ENCODE assay signal across 29 cellular contexts in genomic region chr19:13756210-13756609, GRCh38.
"Had no signal": no experiment of that assay in that cellular context is flagged by ENCODE, and none has a peak within 500 bp of the region (broad histone marks: within the 10 kb centered on the region; RNA-seq: fewer than 3 reads in every experiment).

No MANE protein-coding gene starts in this region.

- H3K4me3 Mint-ChIP-seq: activated CD4-positive, alpha-beta memory T cell treated with anti-CD3 and anti-CD28 coated beads for 36 hours; activated CD4-positive, alpha-beta T cell treated with anti-CD3 and anti-CD28 coated beads for 36 hours; activated CD4-positive, alpha-beta T cell treated with anti-CD3 and anti-CD28 coated beads, Interleukin-2, amount 10 ng/mL, durations not matched to agents 24 days and 14 days; activated CD8-positive, alpha-beta memory T cell treated with anti-CD3 and anti-CD28 coated beads, Interleukin-2, amount 10 ng/mL, durations not matched to agents 7 days and 5 days; activated CD8-positive, alpha-beta T cell treated with anti-CD3 and anti-CD28 coated beads, Interleukin-2, amount 10 ng/mL, durations not matched to agents 7 days and 5 days; activated naive CD4-positive, alpha-beta T cell treated with anti-CD3 and anti-CD28 coated beads, Interleukin-2, amount 50 U/mL, for 24 hours; activated naive CD8-positive, alpha-beta T cell treated with anti-CD3 and anti-CD28 coated beads, Interleukin-2, amount 10 ng/mL, durations not matched to agents 7 days and 5 days; activated T-helper 1 cell treated with anti-CD3 and anti-CD28 coated beads, Interleukin-12 subunit alpha, Interleukin-12 subunit beta, Interleukin-2, Interleukin-4 antibody, amounts not matched to agents 30 ng/mL and 10 ng/mL and 1 ng/mL, durations not matched to agents 14 hours and 24 hours and 36 hours; central memory CD8-positive, alpha-beta T cell; effector memory CD8-positive, alpha-beta T cell had no signal

- H3K9me3 Mint-ChIP-seq: activated CD4-positive, alpha-beta memory T cell treated with anti-CD3 and anti-CD28 coated beads for 36 hours; activated CD4-positive, alpha-beta T cell treated with anti-CD3 and anti-CD28 coated beads, Interleukin-2, amount 10 ng/mL, durations not matched to agents 24 days and 14 days; activated naive CD4-positive, alpha-beta T cell treated with anti-CD3 and anti-CD28 coated beads, Interleukin-2, amount 50 U/mL, for 24 hours; activated naive CD8-positive, alpha-beta T cell treated with anti-CD3 and anti-CD28 coated beads, Interleukin-2, amount 10 ng/mL, durations not matched to agents 7 days and 5 days; activated T-helper 1 cell treated with anti-CD3 and anti-CD28 coated beads, Interleukin-12 subunit alpha, Interleukin-12 subunit beta, Interleukin-2, Interleukin-4 antibody, amounts not matched to agents 30 ng/mL and 10 ng/mL and 1 ng/mL, durations not matched to agents 14 hours and 24 hours and 36 hours; activated T-helper 2 cell treated with anti-CD3 and anti-CD28 coated beads, Interferon-gamma antibody, Interleukin-2, Interleukin-4, amounts not matched to agents 10 μg/mL and 5 μg/mL and 100 μg/mL, durations not matched to agents 14 hours and 24 hours and 36 hours; central memory CD8-positive, alpha-beta T cell; effector memory CD8-positive, alpha-beta T cell had no signal

- H3K27me3 Mint-ChIP-seq: activated CD4-positive, alpha-beta memory T cell treated with anti-CD3 and anti-CD28 coated beads for 36 hours; activated CD4-positive, alpha-beta T cell treated with anti-CD3 and anti-CD28 coated beads for 36 hours; activated CD4-positive, alpha-beta T cell treated with anti-CD3 and anti-CD28 coated beads, Interleukin-2, amount 10 ng/mL, durations not matched to agents 24 days and 14 days; activated CD8-positive, alpha-beta memory T cell treated with anti-CD3 and anti-CD28 coated beads, Interleukin-2, amount 10 ng/mL, durations not matched to agents 7 days and 5 days; activated naive CD4-positive, alpha-beta T cell treated with anti-CD3 and anti-CD28 coated beads, Interleukin-2, amount 50 U/mL, for 24 hours; activated naive CD8-positive, alpha-beta T cell treated with anti-CD3 and anti-CD28 coated beads, Interleukin-2, amount 10 ng/mL, durations not matched to agents 7 days and 5 days; central memory CD8-positive, alpha-beta T cell; effector memory CD8-positive, alpha-beta T cell had no signal

- H3K27ac ChIP-seq: ascending aorta, brain microvascular endothelial cell, epithelial cell of prostate, esophagus squamous epithelium, gastroesophageal sphincter, heart right ventricle, hepatocyte had no signal

- ATAC-seq: activated CD4-positive, alpha-beta T cell treated with anti-CD3 and anti-CD28 coated beads for 36 hours; activated CD8-positive, alpha-beta memory T cell treated with anti-CD3 and anti-CD28 coated beads, Interleukin-2, amount 10 ng/mL, durations not matched to agents 7 days and 5 days; activated CD8-positive, alpha-beta T cell treated with anti-CD3 and anti-CD28 coated beads, Interleukin-2, amount 10 ng/mL, durations not matched to agents 7 days and 5 days; effector memory CD8-positive, alpha-beta T cell; gastroesophageal sphincter; heart right ventricle had no signal

- DNase-seq: activated CD4-positive, alpha-beta memory T cell treated with anti-CD3 and anti-CD28 coated beads for 36 hours; activated CD4-positive, alpha-beta T cell treated with anti-CD3 and anti-CD28 coated beads for 36 hours; activated CD4-positive, alpha-beta T cell treated with anti-CD3 and anti-CD28 coated beads, Interleukin-2, amount 10 ng/mL, durations not matched to agents 24 days and 14 days; activated CD4-positive, CD25-positive, alpha-beta regulatory T cell; activated CD4-positive, CD25-positive, alpha-beta regulatory T cell treated with anti-CD3 and anti-CD28 coated beads, Interleukin-2, amount 50 U/mL, for 72 hours; activated CD8-positive, alpha-beta memory T cell treated with anti-CD3 and anti-CD28 coated beads, Interleukin-2, amount 10 ng/mL, durations not matched to agents 7 days and 5 days; activated CD8-positive, alpha-beta memory T cell treated with anti-CD3 and anti-CD28 coated beads, Interleukin-2, amount 50 U/mL, for 4 hours; activated CD8-positive, alpha-beta T cell treated with anti-CD3 and anti-CD28 coated beads, Interleukin-2, amount 10 ng/mL, durations not matched to agents 7 days and 5 days; activated effector memory CD4-positive, alpha-beta T cell treated with anti-CD3 and anti-CD28 coated beads, Interleukin-2, amount 50 U/mL, for 16 hours; activated naive CD8-positive, alpha-beta T cell treated with anti-CD3 and anti-CD28 coated beads, Interleukin-2, amount 10 ng/mL, durations not matched to agents 7 days and 5 days; activated T-cell treated with anti-CD3 and anti-CD28 coated beads, Interleukin-2, amount 50 U/mL, for 1 hour; activated T-cell treated with anti-CD3 and anti-CD28 coated beads, Interleukin-2, amount 50 U/mL, for 48 hours; brain microvascular endothelial cell; cortex of kidney; dermis blood vessel endothelial cell; effector CD4-positive, alpha-beta T cell; effector memory CD8-positive, alpha-beta T cell; esophagus squamous epithelium; foreskin melanocyte; heart right ventricle; T-helper 2 cell had no signal

- H3K27ac Mint-ChIP-seq: activated CD4-positive, alpha-beta memory T cell treated with anti-CD3 and anti-CD28 coated beads for 36 hours; activated CD4-positive, alpha-beta T cell treated with anti-CD3 and anti-CD28 coated beads for 36 hours; activated CD4-positive, alpha-beta T cell treated with anti-CD3 and anti-CD28 coated beads, Interleukin-2, amount 10 ng/mL, durations not matched to agents 24 days and 14 days; activated CD8-positive, alpha-beta memory T cell treated with anti-CD3 and anti-CD28 coated beads, Interleukin-2, amount 10 ng/mL, durations not matched to agents 7 days and 5 days; activated CD8-positive, alpha-beta T cell treated with anti-CD3 and anti-CD28 coated beads, Interleukin-2, amount 10 ng/mL, durations not matched to agents 7 days and 5 days; activated naive CD4-positive, alpha-beta T cell treated with anti-CD3 and anti-CD28 coated beads, Interleukin-2, amount 50 U/mL, for 24 hours; activated naive CD8-positive, alpha-beta T cell treated with anti-CD3 and anti-CD28 coated beads, Interleukin-2, amount 10 ng/mL, durations not matched to agents 7 days and 5 days; activated T-helper 1 cell treated with anti-CD3 and anti-CD28 coated beads, Interleukin-12 subunit alpha, Interleukin-12 subunit beta, Interleukin-2, Interleukin-4 antibody, amounts not matched to agents 30 ng/mL and 10 ng/mL and 1 ng/mL, durations not matched to agents 14 hours and 24 hours and 36 hours; activated T-helper 2 cell treated with anti-CD3 and anti-CD28 coated beads, Interferon-gamma antibody, Interleukin-2, Interleukin-4, amounts not matched to agents 10 μg/mL and 5 μg/mL and 100 μg/mL, durations not matched to agents 14 hours and 24 hours and 36 hours had no signal
